Comparison of ENCODE assay signal across 8 cellular contexts in genomic region chrX:2608638-2609430, GRCh38.
DNase-seq lines count a peak whose midpoint lies in the region; ATAC-seq and TF ChIP-seq lines count a peak whose summit lies in the region.

No MANE protein-coding gene starts in this region.

- H3K27ac Mint-ChIP-seq in endodermal cell = peak overlapping the region; percentile 93

- H3K9me3 ChIP-seq in endodermal cell (ENCODE audit: control insufficient read depth, low read length) (no peaks in the 10 kb centered on the region), mucosa of stomach (ENCODE audit: control insufficient read depth, low read length) (no peaks in the 10 kb centered on the region)

- DNase-seq in AG09319 (ENCODE audit: extremely low read depth, low read depth) (peak; percentile 69), endodermal cell (peak; percentile 94), SW 1271 (lab: John Stamatoyannopoulos, UW) (no peak)
- DNase-seq in activated CD4-positive, alpha-beta T cell treated with anti-CD3 and anti-CD28 coated beads, Interleukin-2, amount 50 U/mL, for 24 hours (ENCODE audit: low read depth in 1 of 2, low spot score in 1 of 2) = peak; percentile 73 to 80
- peak; percentile 64 for DNase-seq in stimulated activated CD8-positive, alpha-beta memory T cell treated with anti-CD3 and anti-CD28 coated beads, Interleukin-7, amount 100 ng/mL, for 24 hours (ENCODE audit: low read depth)

- H3K27me3 ChIP-seq in endodermal cell (ENCODE audit: control insufficient read depth, insufficient read depth, low read length, poor library complexity, severe bottlenecking) = no peaks in the 10 kb centered on the region
- no peaks in the 10 kb centered on the region for H3K27me3 ChIP-seq in mucosa of stomach (ENCODE audit: control insufficient read depth, insufficient read depth, low read length)

- H3K4me1 ChIP-seq in endodermal cell (ENCODE audit: control insufficient read depth, insufficient read depth, low read length) (peaks cover 4% of the 10 kb centered on the region), mucosa of stomach (ENCODE audit: control insufficient read depth, insufficient read depth, low read length) (peaks cover 10% of the 10 kb centered on the region)

- peak; percentile 92 for ATAC-seq in GM19372 (IDR thresholded peaks at IDR 0.05; ENCODE audit: low read depth, unreplicated experiment)
- peak; percentile 90 for ATAC-seq in HG03521 (IDR thresholded peaks at IDR 0.05; ENCODE audit: unreplicated experiment)

- H3K27ac ChIP-seq in endodermal cell (ENCODE audit: low read depth, low read length) = no peak overlapping the region

- H3K9ac ChIP-seq in endodermal cell (ENCODE audit: extremely low read depth, low read length, poor library complexity, severe bottlenecking) = peak overlapping the region; percentile 64
- H3K9ac ChIP-seq in mucosa of stomach (ENCODE audit: low read length) = peak overlapping the region; percentile 72

- no peaks in the 10 kb centered on the region for H3K27me3 Mint-ChIP-seq in endodermal cell (ENCODE audit: insufficient read depth)

- TF ChIP-seq CTCF in AG09319 (IDR thresholded peaks at IDR 0.05; ENCODE audit: low read depth, low read length) (no peak), endodermal cell (conservative IDR thresholded peaks at IDR 0.05) (no peak)

- H3K4me3 ChIP-seq in endodermal cell (ENCODE audit: low read length) = peak overlapping the region; percentile 90
- H3K4me3 ChIP-seq in mucosa of stomach (ENCODE audit: low read length) = peak overlapping the region; percentile 57

- H3K36me3 ChIP-seq in endodermal cell (ENCODE audit: control insufficient read depth, insufficient read depth, low read length) = peaks cover 15% of the 10 kb centered on the region
- H3K36me3 ChIP-seq in mucosa of stomach (ENCODE audit: control insufficient read depth, insufficient read depth, low read length) = no peaks in the 10 kb centered on the region

- 0 to 1% methylated on average over 3 to 60 of the region's 63 CpGs for WGBS in endodermal cell (ENCODE audit: insufficient coverage in 1 of 2, insufficient read length in 1 of 2), 2 experiments

- H3K4me1 Mint-ChIP-seq in endodermal cell = peaks cover 14% of the 10 kb centered on the region

- H3K4me3 Mint-ChIP-seq in endodermal cell = peak overlapping the region; percentile 88

- peaks cover 31% of the 10 kb centered on the region for H3K36me3 Mint-ChIP-seq in endodermal cell (ENCODE audit: low read depth)

- peaks cover 4% of the 10 kb centered on the region for H3K9me3 Mint-ChIP-seq in endodermal cell

Comparison
In these comparisons a context has a peak if more than half of its experiments do, and no peak if none do; other contexts are left out.
1. DNase-seq: peak in AG09319 (single experiment), activated CD4-positive, alpha-beta T cell treated with anti-CD3 and anti-CD28 coated beads, Interleukin-2, amount 50 U/mL, for 24 hours (2 of 2), endodermal cell (single experiment) and stimulated activated CD8-positive, alpha-beta memory T cell treated with anti-CD3 and anti-CD28 coated beads, Interleukin-7, amount 100 ng/mL, for 24 hours (single experiment); none in SW 1271 (0 of 2).